In genomic region chr10:112184379-112184778, GRCh38 we compare ENCODE assay signal across 8 cellular contexts. TPM values are rescaled to one million over a fixed set of nuclear protein-coding genes. Genes with fewer than 3 reads are reported as not detected.
DNase-seq lines count a peak whose midpoint lies in the region; ATAC-seq and TF ChIP-seq lines count a peak whose summit lies in the region.

No MANE protein-coding gene starts in this region.

- H3K9me3 Mint-ChIP-seq in Calu3 (ENCODE audit: low read depth, unreplicated experiment) = peaks cover 4% of the 10 kb centered on the region

- WGBS in ovary, 3 donors = 16 to 21% (median 21%) methylated on average over 2 of the region's 2 CpGs

- DNase-seq in Calu3 (no peak), NB4 (ENCODE audit: low read depth) (peak; percentile 4), ovary (no peak), NCI-H345 (lab: John Stamatoyannopoulos, UW) (no peak), C1 segment of cervical spinal cord (lab: John Stamatoyannopoulos, UW) (no peak), sciatic nerve (ENCODE audit: low spot score) (no peak)
- DNase-seq in effector memory CD4-positive, alpha-beta T cell = no peak

- no peaks in the 10 kb centered on the region for H3K9me3 ChIP-seq in effector memory CD4-positive, alpha-beta T cell (ENCODE audit: control insufficient read depth, low read length)
- no peaks in the 10 kb centered on the region for H3K9me3 ChIP-seq in ovary

- TF ChIP-seq CTCF in Calu3 (IDR thresholded peaks at IDR 0.05; ENCODE audit: unreplicated experiment) = no peak
- TF ChIP-seq CTCF in NB4 (IDR thresholded peaks at IDR 0.05; ENCODE audit: low read depth, low read length) = no peak
- TF ChIP-seq CTCF in ovary (IDR thresholded peaks at IDR 0.05) = no peak

- peaks cover 16% of the 10 kb centered on the region for H3K36me3 Mint-ChIP-seq in Calu3 (ENCODE audit: insufficient read depth, unreplicated experiment)

- no peak overlapping the region for H3K27ac ChIP-seq in effector memory CD4-positive, alpha-beta T cell (ENCODE audit: insufficient read depth, low read length, poor library complexity, severe bottlenecking)
- no peak overlapping the region for H3K27ac ChIP-seq in ovary

- H3K27me3 Mint-ChIP-seq in Calu3 (ENCODE audit: unreplicated experiment) = no peaks in the 10 kb centered on the region

- H3K4me3 ChIP-seq in NB4 (ENCODE audit: low read depth, low read length) (peak overlapping the region; percentile 79), ovary (peak overlapping the region; percentile 53)
- H3K4me3 ChIP-seq in effector memory CD4-positive, alpha-beta T cell (ENCODE audit: insufficient read depth, low read depth, low read length, poor library complexity, severe bottlenecking) = peak overlapping the region; percentile 96

- TF ChIP-seq POLR2A in NB4 (IDR thresholded peaks at IDR 0.05; ENCODE audit: extremely low read depth, insufficient read length) = no peak
- no peak for TF ChIP-seq POLR2A in ovary (IDR thresholded peaks at IDR 0.05)

- BruUV-seq in Calu3 (replicated peaks; lab: Mats Ljungman, UMichigan) = no TSS peak

- intact Hi-C loops in Calu3 (cut with micrococcal nuclease; ENCODE audit: unreplicated experiment) (loop anchor here (5.0 kb wide), 2 partner anchors 123 to 253 kb away; no protein-coding TSS in a partner anchor), ovary (cut with DNase I) (loop anchor here in 1 of 4 donors (10.0 kb wide), 1 partner anchor 260 kb away; the partner anchor contains the start of genes VTI1A and ZDHHC6), sciatic nerve (cut with DNase I) (no loop called here)

- H3K36me3 ChIP-seq in effector memory CD4-positive, alpha-beta T cell (ENCODE audit: control insufficient read depth, insufficient read depth, low read length) = peaks cover 11% of the 10 kb centered on the region
- H3K36me3 ChIP-seq in ovary = no peaks in the 10 kb centered on the region

- H3K27me3 ChIP-seq in effector memory CD4-positive, alpha-beta T cell (replicated peaks; ENCODE audit: control insufficient read depth, insufficient read depth, low read length, poor library complexity, severe bottlenecking) = no peaks in the 10 kb centered on the region
- no peaks in the 10 kb centered on the region for H3K27me3 ChIP-seq in ovary

- ATAC-seq in GM18517 (IDR thresholded peaks at IDR 0.05; ENCODE audit: unreplicated experiment) (no peak), sciatic nerve (no peak)

- H3K4me3 Mint-ChIP-seq in Calu3 (ENCODE audit: low read depth, unreplicated experiment) = peak overlapping the region; percentile 97

- CTCF ChIA-PET in Calu3 (lab: Charles Lee) = no interaction called here

- H3K27ac Mint-ChIP-seq in Calu3 (ENCODE audit: unreplicated experiment) = peak overlapping the region; percentile 93

- peaks cover 10% of the 10 kb centered on the region for H3K4me1 Mint-ChIP-seq in Calu3 (ENCODE audit: low read depth, unreplicated experiment)

- TF ChIP-seq EP300 in ovary (IDR thresholded peaks at IDR 0.05) = no peak

- peaks cover 6% of the 10 kb centered on the region for H3K4me1 ChIP-seq in effector memory CD4-positive, alpha-beta T cell (ENCODE audit: control insufficient read depth, insufficient read depth, low read length, poor library complexity, severe bottlenecking)
- peaks cover 2% of the 10 kb centered on the region for H3K4me1 ChIP-seq in ovary (ENCODE audit: insufficient read depth)

RNA-seq across cellular contexts. Expression of gene GPAM, which starts 0.8 kb away (rescaled TPM):
- total RNA-seq in Calu3 (2022) (6.5 and 7.5 TPM in 2 replicates), ovary (10 to 100 TPM in 3 of 7 donors, 1 to 10 TPM in 4; 4.5 to 15.8 (median 8.7) TPM), sciatic nerve (71.9 TPM)
- 10 to 100 TPM in 1 of 2 donors, 1 to 10 TPM in 1; 3.3 to 22.1 TPM for polyA plus RNA-seq in ovary
